ENCODE assay signal across 1 cellular context in the genomic region with DNA sequence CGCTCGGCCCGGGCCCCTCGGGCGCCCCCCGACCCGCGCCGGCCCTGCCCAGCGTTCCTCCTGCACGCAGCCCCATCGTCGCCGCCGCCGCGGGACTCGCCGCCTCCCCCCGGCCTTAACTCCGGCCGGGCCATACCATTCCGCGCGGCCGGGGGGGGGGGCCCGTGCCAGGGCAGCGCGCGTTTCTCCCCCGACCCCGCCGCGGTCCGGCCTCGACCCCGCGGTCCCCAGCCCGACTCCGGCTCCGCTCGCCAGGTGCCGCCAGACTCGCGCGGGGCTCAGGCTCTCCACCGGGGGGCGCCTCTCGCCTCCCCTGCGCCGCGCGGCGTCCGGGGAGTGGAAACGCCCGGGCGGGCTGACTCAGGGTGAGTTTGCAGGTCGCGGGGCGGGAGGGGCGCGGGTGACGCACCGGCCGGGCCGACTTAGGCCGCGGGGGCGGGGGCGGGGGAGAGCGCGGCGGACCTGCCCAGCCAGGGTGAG.
TF ChIP-seq lines count a peak whose summit lies in the region.

Gene SRXN1 (minus strand): TSS at position 91 of the 480 bp plus-strand sequence. CDS start 15 bp downstream, at position 76.

TF ChIP-seq in K562, 482 proteins besides CTCF, POLR2A, EP300 and RAD21 (continued from another document and continues in another):
- TF ChIP-seq, protein P1, sequence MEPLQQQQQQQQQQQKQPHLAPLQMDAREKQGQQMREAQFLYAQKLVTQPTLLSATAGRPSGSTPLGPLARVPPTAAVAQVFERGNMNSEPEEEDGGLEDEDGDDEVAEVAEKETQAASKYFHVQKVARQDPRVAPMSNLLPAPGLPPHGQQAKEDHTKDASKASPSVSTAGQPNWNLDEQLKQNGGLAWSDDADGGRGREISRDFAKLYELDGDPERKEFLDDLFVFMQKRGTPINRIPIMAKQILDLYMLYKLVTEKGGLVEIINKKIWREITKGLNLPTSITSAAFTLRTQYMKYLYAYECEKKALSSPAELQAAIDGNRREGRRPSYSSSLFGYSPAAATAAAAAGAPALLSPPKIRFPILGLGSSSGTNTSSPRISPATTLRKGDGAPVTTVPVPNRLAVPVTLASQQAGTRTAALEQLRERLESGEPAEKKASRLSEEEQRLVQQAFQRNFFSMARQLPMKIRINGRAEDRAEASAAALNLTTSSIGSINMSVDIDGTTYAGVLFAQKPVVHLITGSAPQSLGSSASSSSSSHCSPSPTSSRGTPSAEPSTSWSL (CRISPR knock-in tag; IDR thresholded peaks at IDR 0.05; ENCODE audit: borderline replicate concordance), result no peak
- TF ChIP-seq HCFC1 (IDR thresholded peaks at IDR 0.05; ENCODE audit: low read depth, low read length) (peak; percentile 58; the same call in 1 of the 2 replicates), CTBP1 (IDR thresholded peaks at IDR 0.05; ENCODE audit: borderline replicate concordance) (peak; percentile 80), ZNF217 (CRISPR knock-in tag; IDR thresholded peaks at IDR 0.05) (no peak), VEZF1 (CRISPR knock-in tag; IDR thresholded peaks at IDR 0.05) (peak; percentile 98), NCOR1 (IDR thresholded peaks at IDR 0.05) (peak; percentile 47; the same call in 1 of the 2 replicates), PRDM10 (IDR thresholded peaks at IDR 0.05; ENCODE audit: partially characterized antibody) (peak; percentile 96), ZBTB1 (CRISPR knock-in tag; IDR thresholded peaks at IDR 0.05; ENCODE audit: borderline replicate concordance, low read depth) (peak; percentile 68; the same call in 1 of the 2 replicates), ZNF384 (IDR thresholded peaks at IDR 0.05; ENCODE audit: low read depth, low read length) (peak; percentile 33; the same call in 1 of the 2 replicates), KAT2B (IDR thresholded peaks at IDR 0.05; ENCODE audit: low read depth, low read length) (peak; percentile 94), MAX (CRISPR knock-in tag; IDR thresholded peaks at IDR 0.05) (peak; percentile 59; the same call in 1 of the 2 replicates), NFIC (IDR thresholded peaks at IDR 0.05) (peak; percentile 29), NFE2 (IDR thresholded peaks at IDR 0.05; ENCODE audit: low read depth) (peak; percentile 87), HLTF (IDR thresholded peaks at IDR 0.05) (no peak), SAFB (IDR thresholded peaks at IDR 0.05; ENCODE audit: borderline replicate concordance, low read depth, low read length) (0 out of 2 replicates have a peak, but pooled peaks have one; percentile 41), CREB1 (IDR thresholded peaks at IDR 0.05) (peak; percentile 53), CREB1 (CRISPR knock-in tag; IDR thresholded peaks at IDR 0.05) (peak; percentile 75), E2F1 (CRISPR knock-in tag; IDR thresholded peaks at IDR 0.05) (0 out of 2 replicates have a peak, but pooled peaks have one; percentile 52), SMC3 (conservative IDR thresholded peaks at IDR 0.05; ENCODE audit: insufficient read depth, low read depth, low read length) (peak; percentile 75), BHLHE40 (IDR thresholded peaks at IDR 0.05; ENCODE audit: low read length) (0 out of 2 replicates have a peak, but pooled peaks have one; percentile 53), PHF8 (IDR thresholded peaks at IDR 0.05; ENCODE audit: borderline replicate concordance, low read length) (peak; percentile 53; the same call in 1 of the 2 replicates), ZBED1 (IDR thresholded peaks at IDR 0.05) (0 out of 2 replicates have a peak, but pooled peaks have one; percentile 27), SMARCA5 (IDR thresholded peaks at IDR 0.05) (no peak), CHD7 (IDR thresholded peaks at IDR 0.05; ENCODE audit: low read depth, low read length) (no peak)
- TF ChIP-seq, protein P2, sequence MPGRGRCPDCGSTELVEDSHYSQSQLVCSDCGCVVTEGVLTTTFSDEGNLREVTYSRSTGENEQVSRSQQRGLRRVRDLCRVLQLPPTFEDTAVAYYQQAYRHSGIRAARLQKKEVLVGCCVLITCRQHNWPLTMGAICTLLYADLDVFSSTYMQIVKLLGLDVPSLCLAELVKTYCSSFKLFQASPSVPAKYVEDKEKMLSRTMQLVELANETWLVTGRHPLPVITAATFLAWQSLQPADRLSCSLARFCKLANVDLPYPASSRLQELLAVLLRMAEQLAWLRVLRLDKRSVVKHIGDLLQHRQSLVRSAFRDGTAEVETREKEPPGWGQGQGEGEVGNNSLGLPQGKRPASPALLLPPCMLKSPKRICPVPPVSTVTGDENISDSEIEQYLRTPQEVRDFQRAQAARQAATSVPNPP (IDR thresholded peaks at IDR 0.05; ENCODE audit: borderline replicate concordance, insufficient read depth, insufficient read length), result no peak
- TF ChIP-seq, protein P3, sequence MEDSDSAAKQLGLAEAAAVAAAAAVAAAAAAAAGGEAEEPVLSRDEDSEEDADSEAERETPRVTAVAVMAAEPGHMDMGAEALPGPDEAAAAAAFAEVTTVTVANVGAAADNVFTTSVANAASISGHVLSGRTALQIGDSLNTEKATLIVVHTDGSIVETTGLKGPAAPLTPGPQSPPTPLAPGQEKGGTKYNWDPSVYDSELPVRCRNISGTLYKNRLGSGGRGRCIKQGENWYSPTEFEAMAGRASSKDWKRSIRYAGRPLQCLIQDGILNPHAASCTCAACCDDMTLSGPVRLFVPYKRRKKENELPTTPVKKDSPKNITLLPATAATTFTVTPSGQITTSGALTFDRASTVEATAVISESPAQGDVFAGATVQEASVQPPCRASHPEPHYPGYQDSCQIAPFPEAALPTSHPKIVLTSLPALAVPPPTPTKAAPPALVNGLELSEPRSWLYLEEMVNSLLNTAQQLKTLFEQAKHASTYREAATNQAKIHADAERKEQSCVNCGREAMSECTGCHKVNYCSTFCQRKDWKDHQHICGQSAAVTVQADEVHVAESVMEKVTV (CRISPR knock-in tag; IDR thresholded peaks at IDR 0.05), result peak; percentile 87
